21 cellular contexts compared by ENCODE assay signal in genomic region chr11:29119116-29119515, GRCh38.
DNase-seq lines count a peak whose midpoint lies in the region; ATAC-seq, FAIRE-seq and TF ChIP-seq lines count a peak whose summit lies in the region.
"Had no signal": no experiment of that assay in that cellular context is flagged by ENCODE, and none has a peak within 500 bp of the region (broad histone marks: within the 10 kb centered on the region; RNA-seq: fewer than 3 reads in every experiment).

No MANE protein-coding gene starts in this region.

- H3K9me3 ChIP-seq in A549 (0 out of 3 replicates have a peak, but pooled peaks cover 3% of the 10 kb centered on the region), MG63 (no peaks in the 10 kb centered on the region), mucosa of descending colon (no peaks in the 10 kb centered on the region)
- H3K9me3 ChIP-seq: tibial nerve had no signal

- intact Hi-C loops in mucosa of descending colon (cut with DNase I, micrococcal nuclease) = no loop called here

- in situ Hi-C loops in GM13976 (cut with MboI; ENCODE audit: low sequenced_read_pairs, unreplicated experiment) = no loop called here

- peak overlapping the region; percentile 71 for H3K4me2 ChIP-seq in A549

- WGBS in A549 (ENCODE audit: missing lambda C conversion rate) = 21% methylated on average over 1 of the region's 1 CpG

- DNase-seq in A549 (ENCODE audit: low read depth in 1 of 2, low spot score in 1 of 2) (no peak), MG63 (peak; percentile 29), epithelial cell of prostate (ENCODE audit: low read depth, low spot score) (no peak), mucosa of descending colon (peak in 1 of 3 donors; percentile 10), D721Med (ENCODE audit: insufficient read length, low spot score) (no peak), GM13976 (ENCODE audit: low spot score) (no peak), LoVo (ENCODE audit: low spot score) (no peak), HuH-7.5 (ENCODE audit: low spot score) (no peak)
- DNase-seq: activated B cell treated with CpG ODN at 0.5 μM for 24 hours; CD4-positive, alpha-beta T cell; DND-41; head of caudate nucleus; Karpas-422; NCI-H1417 treated with DMSO at 0.1 percent for 48 hours; NCI-H2227 treated with DMSO at 0.1 percent for 48 hours; NK-92 treated with Interleukin-12 subunit alpha and Interleukin-12 subunit beta, amount 100 ng/mL, for 24 hours; T-helper 1 cell had no signal

- POLR2A ChIA-PET in A549 (lab: Yijun Ruan, JAX) = interaction anchor here (0.6 to 1.8 kb wide), 6 partner anchors 26 to 1420 kb away, joined by 3 to 8 read pairs (median 5); no protein-coding TSS in a partner anchor

- CTCF ChIA-PET in A549 (lab: Yijun Ruan, JAX) = interaction anchor here (0.7 to 1.8 kb wide), 3 partner anchors 8 to 209 kb away, joined by 3 to 6 read pairs (median 5); no protein-coding TSS in a partner anchor

- H3K4me1 ChIP-seq in A549 (peaks cover 30% of the 10 kb centered on the region), mucosa of descending colon (ENCODE audit: low read depth) (no peaks in the 10 kb centered on the region)
- H3K4me1 ChIP-seq: tibial nerve had no signal

- TF ChIP-seq CTCF in A549 (IDR thresholded peaks at IDR 0.05) = no peak
- no peak for TF ChIP-seq CTCF in mucosa of descending colon (IDR thresholded peaks at IDR 0.05)
- no peak for TF ChIP-seq CTCF in D721Med (IDR thresholded peaks at IDR 0.05; ENCODE audit: insufficient read depth, missing control alignments)
- TF ChIP-seq CTCF in GM13976 (IDR thresholded peaks at IDR 0.05; ENCODE audit: borderline replicate concordance, control extremely low read depth, extremely low read depth, insufficient read depth, missing control alignments) = no peak

- H3K27me3 ChIP-seq in MG63 = no peaks in the 10 kb centered on the region
- H3K27me3 ChIP-seq: tibial nerve had no signal

- ATAC-seq in A549 = peak; percentile 4 to 10; a peak in 3 of 6 replicates
- ATAC-seq in mucosa of descending colon = peak; percentile 64
- ATAC-seq: sciatic nerve had no signal

- FAIRE-seq in A549 (lab: Jason Lieb, UNC) = no peak
- FAIRE-seq in D721Med (lab: Jason Lieb, UNC) = no peak
- FAIRE-seq: endometrium, keratinocyte had no signal

- peak overlapping the region; percentile 13; the same call in 1 of the 3 replicates for H3K4me3 ChIP-seq in A549
- no peak overlapping the region for H3K4me3 ChIP-seq in MG63
- no peak overlapping the region for H3K4me3 ChIP-seq in mucosa of descending colon
- H3K4me3 ChIP-seq: tibial nerve had no signal

- TF ChIP-seq RAD21 in A549 (conservative IDR thresholded peaks at IDR 0.05 in 1 of 2, IDR thresholded peaks at IDR 0.05 in 1 of 2) = no peak

- H3K27ac ChIP-seq in A549 = peak overlapping the region; percentile 85 to 92
- H3K27ac ChIP-seq in epithelial cell of prostate = peak overlapping the region; percentile 60
- H3K27ac ChIP-seq: tibial nerve had no signal

- no peak for TF ChIP-seq EP300 in A549 (IDR thresholded peaks at IDR 0.05)

- TF ChIP-seq POLR2A in A549 (IDR thresholded peaks at IDR 0.05; ENCODE audit: low read length) = no peak

- H3K36me3 ChIP-seq in MG63 (no peaks in the 10 kb centered on the region; the same call in 1 of the 2 replicates), mucosa of descending colon (ENCODE audit: low read depth) (no peaks in the 10 kb centered on the region)
- H3K36me3 ChIP-seq: tibial nerve had no signal

TF ChIP-seq in A549, 52 proteins besides CTCF, POLR2A, EP300 and RAD21:
- TF ChIP-seq EHF (CRISPR knock-in tag; IDR thresholded peaks at IDR 0.05) = no peak
- peak; percentile 56 to 57; a peak in 3 of 4 replicates for TF ChIP-seq CEBPB (IDR thresholded peaks at IDR 0.05)
- no peak for TF ChIP-seq ZFP36 (IDR thresholded peaks at IDR 0.05; ENCODE audit: borderline replicate concordance, partially characterized antibody)
- TF ChIP-seq REST (IDR thresholded peaks at IDR 0.05) = no peak
- TF ChIP-seq ZC3H11A (IDR thresholded peaks at IDR 0.05) = no peak
- no peak for TF ChIP-seq CHD4 (IDR thresholded peaks at IDR 0.05; ENCODE audit: borderline replicate concordance)
- TF ChIP-seq RNF2 (IDR thresholded peaks at IDR 0.05; ENCODE audit: borderline replicate concordance, low read depth) = no peak
- TF ChIP-seq FOSL2 (IDR thresholded peaks at IDR 0.05) = no peak
- 0 out of 2 replicates have a peak, but pooled peaks have one; percentile 13 for TF ChIP-seq FOSL2 (CRISPR knock-in tag; IDR thresholded peaks at IDR 0.05)
- TF ChIP-seq NR3C1 (IDR thresholded peaks at IDR 0.05) = no peak
- TF ChIP-seq JUN (IDR thresholded peaks at IDR 0.05) = no peak
